10 cellular contexts compared by ENCODE assay signal in genomic region chr9:130995399-130995941, GRCh38. TPM values are rescaled to one million over a fixed set of nuclear protein-coding genes. Genes with fewer than 3 reads are reported as not detected.
A peak's percentile ranks its signal among the peaks of the same experiment; 100 is the strongest.
DNase-seq lines count a peak whose midpoint lies in the region; ATAC-seq and TF ChIP-seq lines count a peak whose summit lies in the region.
"Had no signal": no experiment of that assay in that cellular context is flagged by ENCODE, and none has a peak within 500 bp of the region (broad histone marks: within the 10 kb centered on the region; RNA-seq: fewer than 3 reads in every experiment).

No MANE protein-coding gene starts in this region.

- peaks cover 3 to 18% (median 13%) of the 10 kb centered on the region in 5 donors for H3K27me3 Mint-ChIP-seq in naive thymus-derived CD4-positive, alpha-beta T cell
- peaks cover 3% of the 10 kb centered on the region for H3K27me3 Mint-ChIP-seq in activated CD4-positive, alpha-beta T cell treated with anti-CD3 and anti-CD28 coated beads, Interleukin-2, amount 10 ng/mL, durations not matched to agents 24 days and 14 days

- H3K9ac ChIP-seq in colonic mucosa (ENCODE audit: low read depth in 2 of 2, low read length in 2 of 2): no peak overlapping the region

- POLR2A ChIA-PET in naive thymus-derived CD4-positive, alpha-beta T cell (lab: Charles Lee): no interaction called here

- H3K36me3 ChIP-seq in colonic mucosa: no peaks in the 10 kb centered on the region
- no peaks in the 10 kb centered on the region for H3K36me3 ChIP-seq in naive thymus-derived CD4-positive, alpha-beta T cell (ENCODE audit: control insufficient read depth in 2 of 3, insufficient read depth in 3 of 3, low read length in 3 of 3)

- H3K4me3 ChIP-seq in colonic mucosa: no peak overlapping the region
- H3K4me3 ChIP-seq in naive thymus-derived CD4-positive, alpha-beta T cell (ENCODE audit: low read length): no peak overlapping the region

- H3K9me3 ChIP-seq in colonic mucosa: no peaks in the 10 kb centered on the region
- no peaks in the 10 kb centered on the region for H3K9me3 ChIP-seq in naive thymus-derived CD4-positive, alpha-beta T cell (ENCODE audit: control insufficient read depth in 2 of 3, low read length in 3 of 3)

- no peaks in the 10 kb centered on the region for H3K36me3 Mint-ChIP-seq in naive thymus-derived CD4-positive, alpha-beta T cell
- no peaks in the 10 kb centered on the region for H3K36me3 Mint-ChIP-seq in activated CD4-positive, alpha-beta T cell treated with anti-CD3 and anti-CD28 coated beads, Interleukin-2, amount 10 ng/mL, durations not matched to agents 24 days and 14 days (ENCODE audit: low read depth)

- no peak overlapping the region for H3K4me3 Mint-ChIP-seq in naive thymus-derived CD4-positive, alpha-beta T cell
- no peak overlapping the region for H3K4me3 Mint-ChIP-seq in activated CD4-positive, alpha-beta T cell treated with anti-CD3 and anti-CD28 coated beads, Interleukin-2, amount 10 ng/mL, durations not matched to agents 24 days and 14 days

- H3K27ac ChIP-seq in colonic mucosa: no peak overlapping the region
- no peak overlapping the region for H3K27ac ChIP-seq in naive thymus-derived CD4-positive, alpha-beta T cell (ENCODE audit: low read depth, low read length)
- H3K27ac ChIP-seq: VCaP had no signal

- TF ChIP-seq CTCF in colonic mucosa (IDR thresholded peaks at IDR 0.05): no peak

- ATAC-seq in naive thymus-derived CD4-positive, alpha-beta T cell: peak; percentile 38
- ATAC-seq in GM18519 (IDR thresholded peaks at IDR 0.05; ENCODE audit: low FRiP score, unreplicated experiment): no peak
- ATAC-seq in HG03565 (IDR thresholded peaks at IDR 0.05; ENCODE audit: unreplicated experiment): no peak

- H3K4me1 ChIP-seq in colonic mucosa: no peaks in the 10 kb centered on the region
- peaks cover 0 to 4% of the 10 kb centered on the region in 2 donors for H3K4me1 ChIP-seq in naive thymus-derived CD4-positive, alpha-beta T cell (ENCODE audit: control insufficient read depth in 2 of 2, insufficient read depth in 2 of 2, low read length in 2 of 2)

- H3K27ac Mint-ChIP-seq in naive thymus-derived CD4-positive, alpha-beta T cell: peak overlapping the region in 1 of 9 donors; percentile 33
- H3K27ac Mint-ChIP-seq in activated CD4-positive, alpha-beta T cell treated with anti-CD3 and anti-CD28 coated beads, Interleukin-2, amount 10 ng/mL, durations not matched to agents 24 days and 14 days: no peak overlapping the region

- DNase-seq in GM03348 (ENCODE audit: low spot score) (peak; percentile 48), NCI-H226 (peak; percentile 59), colonic mucosa (peak; percentile 29), NCI-H526 (lab: John Stamatoyannopoulos, UW) (no peak)
- no peak for DNase-seq in naive thymus-derived CD4-positive, alpha-beta T cell
- DNase-seq in activated CD4-positive, alpha-beta T cell treated with anti-CD3 and anti-CD28 coated beads, Interleukin-2, amount 10 ng/mL, durations not matched to agents 24 days and 14 days: no peak

- intact Hi-C loops in colonic mucosa (cut with DNase I): loop anchor here (5.0 to 10.0 kb wide), 3 partner anchors 101 to 293 kb away; partner anchors contain the start of gene QRFP
- intact Hi-C loops in naive thymus-derived CD4-positive, alpha-beta T cell (cut with micrococcal nuclease): loop anchor here in 1 of 2 donors (5.0 kb wide), 1 partner anchor 288 kb away; no protein-coding TSS in a partner anchor
- intact Hi-C loops in activated CD4-positive, alpha-beta T cell treated with anti-CD3 and anti-CD28 coated beads, Interleukin-2, amount 10 ng/mL, durations not matched to agents 24 days and 14 days (cut with micrococcal nuclease): no loop called here

- CTCF ChIA-PET in naive thymus-derived CD4-positive, alpha-beta T cell (lab: Charles Lee): no interaction called here

- no peaks in the 10 kb centered on the region for H3K9me3 Mint-ChIP-seq in naive thymus-derived CD4-positive, alpha-beta T cell
- no peaks in the 10 kb centered on the region for H3K9me3 Mint-ChIP-seq in activated CD4-positive, alpha-beta T cell treated with anti-CD3 and anti-CD28 coated beads, Interleukin-2, amount 10 ng/mL, durations not matched to agents 24 days and 14 days

- peaks cover 0 to 14% (median 5%) of the 10 kb centered on the region in 7 donors for H3K4me1 Mint-ChIP-seq in naive thymus-derived CD4-positive, alpha-beta T cell
- peaks cover 1% of the 10 kb centered on the region for H3K4me1 Mint-ChIP-seq in activated CD4-positive, alpha-beta T cell treated with anti-CD3 and anti-CD28 coated beads, Interleukin-2, amount 10 ng/mL, durations not matched to agents 24 days and 14 days

- no peaks in the 10 kb centered on the region for H3K27me3 ChIP-seq in colonic mucosa
- no peaks in the 10 kb centered on the region for H3K27me3 ChIP-seq in naive thymus-derived CD4-positive, alpha-beta T cell (ENCODE audit: control insufficient read depth in 2 of 2, insufficient read depth in 2 of 2, low read length in 2 of 2)

RNA-seq across cellular contexts. Expression of gene LAMC3, which starts 13.5 kb away (rescaled TPM):
- 1 to 10 TPM in 1 of 2 donors, under 1 TPM in 1; 0.67 to 1.9 TPM for total RNA-seq in colonic mucosa
- total RNA-seq in naive thymus-derived CD4-positive, alpha-beta T cell: 1 to 10 TPM in 4 of 5 experiments, under 1 TPM in 1; 0.07 to 9.2 (median 3.5) TPM
- polyA plus RNA-seq in naive thymus-derived CD4-positive, alpha-beta T cell: under 1 TPM; 0.07 to 0.09 TPM
- total RNA-seq in activated CD4-positive, alpha-beta T cell treated with anti-CD3 and anti-CD28 coated beads, Interleukin-2, amount 10 ng/mL, durations not matched to agents 24 days and 14 days: 0.07 and 0.09 TPM in 2 replicates

RNA-seq across cellular contexts. Expression of gene FIBCD1, which starts 56.4 kb away (rescaled TPM):
- total RNA-seq in colonic mucosa: 10 to 100 TPM in 1 of 2 donors, 1 to 10 TPM in 1; 9.0 to 32.9 TPM
- not detected for total RNA-seq in naive thymus-derived CD4-positive, alpha-beta T cell
- polyA plus RNA-seq in naive thymus-derived CD4-positive, alpha-beta T cell: not detected
- total RNA-seq in activated CD4-positive, alpha-beta T cell treated with anti-CD3 and anti-CD28 coated beads, Interleukin-2, amount 10 ng/mL, durations not matched to agents 24 days and 14 days: not detected in 2 replicates
- total RNA-seq: mononuclear cell had no signal

Comparison
In these comparisons a context has a peak if more than half of its experiments do, and no peak if none do; other contexts are left out.
1. DNase-seq: peak in GM03348 (single experiment), NCI-H226 (single experiment) and colonic mucosa (single experiment); none in naive thymus-derived CD4-positive, alpha-beta T cell (0 of 9), NCI-H526 (0 of 2) and activated CD4-positive, alpha-beta T cell treated with anti-CD3 and anti-CD28 coated beads, Interleukin-2, amount 10 ng/mL, durations not matched to agents 24 days and 14 days (single experiment).